Comparison of ENCODE assay signal across 32 cellular contexts in the genomic region with DNA sequence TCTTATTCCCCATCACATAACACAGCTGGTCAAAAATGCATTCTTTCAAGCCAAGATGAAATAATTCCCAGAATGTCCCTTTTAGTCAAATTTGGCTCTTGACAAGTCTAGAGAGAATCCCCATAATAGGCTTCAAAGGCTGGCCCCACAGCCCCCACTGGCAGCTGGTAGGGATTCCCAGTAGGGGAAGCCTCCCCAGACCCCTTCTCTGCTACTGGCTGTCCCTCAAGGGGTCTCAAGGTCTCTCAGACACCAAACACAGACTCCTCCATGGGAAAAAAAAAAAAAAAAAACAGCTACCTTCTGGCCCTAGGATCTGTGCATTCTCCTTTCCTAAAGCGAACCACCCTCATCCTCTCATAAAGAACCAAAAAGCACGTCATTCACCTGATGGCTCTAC.
"Had no signal": no experiment of that assay in that cellular context is flagged by ENCODE, and none has a peak within 500 bp of the region (broad histone marks: within the 10 kb centered on the region; RNA-seq: fewer than 3 reads in every experiment).

No MANE protein-coding gene starts in this region.

- ATAC-seq: activated CD8-positive, alpha-beta T cell treated with anti-CD3 and anti-CD28 coated beads for 36 hours; activated naive CD4-positive, alpha-beta T cell treated with anti-CD3 and anti-CD28 coated beads, Interleukin-2, amount 50 U/mL, for 72 hours; activated T-cell treated with anti-CD3 and anti-CD28 coated beads, Interleukin-2, amount 50 U/mL, for 4 hours; activated T-cell treated with anti-CD3 and anti-CD28 coated beads, Interleukin-2, amount 50 U/mL, for 72 hours; activated T-helper 17 cell treated with anti-CD3 and anti-CD28 coated beads, Interleukin-2, amount 50 U/mL, for 72 hours; body of pancreas; T-cell; T-helper 17 cell had no signal

- H3K4me1 ChIP-seq: adrenal gland, breast epithelium had no signal

- DNase-seq: activated B cell treated with CpG ODN at 0.5 μM for 24 hours; activated CD4-positive, alpha-beta memory T cell treated with anti-CD3 and anti-CD28 coated beads for 36 hours; activated CD4-positive, alpha-beta T cell treated with anti-CD3 and anti-CD28 coated beads for 4 hours; activated CD4-positive, alpha-beta T cell treated with anti-CD3 and anti-CD28 coated beads, Interleukin-2, amount 10 ng/mL, durations not matched to agents 24 days and 14 days; activated CD4-positive, alpha-beta T cell treated with anti-CD3 and anti-CD28 coated beads, Interleukin-2, amount 50 U/mL, for 1 hour; activated CD4-positive, alpha-beta T cell treated with anti-CD3 and anti-CD28 coated beads, Interleukin-2, amount 50 U/mL, for 4 hours; activated CD4-positive, CD25-positive, alpha-beta regulatory T cell treated with anti-CD3 and anti-CD28 coated beads, Interleukin-2, amount 50 U/mL, for 72 hours; activated CD8-positive, alpha-beta memory T cell treated with anti-CD3 and anti-CD28 coated beads, Interleukin-2, amount 50 U/mL, for 4 hours; activated CD8-positive, alpha-beta T cell treated with anti-CD3 and anti-CD28 coated beads for 36 hours; activated effector memory CD4-positive, alpha-beta T cell treated with anti-CD3 and anti-CD28 coated beads, Interleukin-2, amount 50 U/mL, for 16 hours; activated gamma-delta T cell treated with Interleukin-2 at 50 U/mL for 16 hours; activated naive CD4-positive, alpha-beta T cell; activated naive CD4-positive, alpha-beta T cell treated with anti-CD3 and anti-CD28 coated beads for 36 hours; activated naive CD4-positive, alpha-beta T cell treated with anti-CD3 and anti-CD28 coated beads, Interleukin-2, amount 50 U/mL, for 16 hours; activated naive CD8-positive, alpha-beta T cell treated with anti-CD3 and anti-CD28 coated beads for 36 hours; activated T-cell treated with anti-CD3 and anti-CD28 coated beads for 4 hours; activated T-cell treated with anti-CD3 and anti-CD28 coated beads, Interleukin-2, amount 50 U/mL, for 1 hour; activated T-cell treated with anti-CD3 and anti-CD28 coated beads, Interleukin-2, amount 50 U/mL, for 4 hours; activated T-cell treated with anti-CD3 and anti-CD28 coated beads, Interleukin-2, amount 50 U/mL, for 72 hours; adrenal gland; amniotic stem cell; aorta; body of pancreas; brain microvascular endothelial cell; central memory CD4-positive, alpha-beta T cell; T-cell; T-helper 17 cell; T-helper 9 cell had no signal

- H3K4me3 ChIP-seq: adrenal gland, body of pancreas, breast epithelium had no signal

- H3K9me3 ChIP-seq: adrenal gland, body of pancreas, breast epithelium had no signal

- H3K27me3 ChIP-seq: adrenal gland, body of pancreas, brain microvascular endothelial cell, breast epithelium had no signal

- H3K27ac ChIP-seq: adrenal gland, body of pancreas, brain microvascular endothelial cell, breast epithelium, VCaP had no signal

- H3K36me3 ChIP-seq: adrenal gland, brain microvascular endothelial cell, breast epithelium had no signal
